In genomic region chr2:3597567-3597966, GRCh38 we compare ENCODE assay signal across 17 cellular contexts.
DNase-seq lines count a peak whose midpoint lies in the region; ATAC-seq lines count a peak whose summit lies in the region.
"Had no signal": no experiment of that assay in that cellular context is flagged by ENCODE, and none has a peak within 500 bp of the region (broad histone marks: within the 10 kb centered on the region; RNA-seq: fewer than 3 reads in every experiment).

No MANE protein-coding gene starts in this region.

- no peak overlapping the region for H3K27ac Mint-ChIP-seq in stimulated activated naive B cell treated with anti-CD40 and anti-IgM and Interleukin-4, amounts not matched to agents 10 μg/mL and 1 μg/mL and 100 μg/mL, for 72 hours
- H3K27ac Mint-ChIP-seq: type B pancreatic cell had no signal

- peak; percentile 20 for DNase-seq in activated naive CD4-positive, alpha-beta T cell treated with Interleukin-2 at 50 U/mL for 16 hours
- DNase-seq in activated naive CD4-positive, alpha-beta T cell (lab: John Stamatoyannopoulos, UW), result no peak
- DNase-seq in stimulated activated naive B cell treated with anti-CD40 and anti-IgM and Interleukin-4, amounts not matched to agents 10 μg/mL and 1 μg/mL and 100 μg/mL, for 72 hours, result no peak
- no peak for DNase-seq in SIG-M5 treated with dmso at 0.1 percent for 504 hours (lab: John Stamatoyannopoulos, UW; ENCODE audit: unreplicated experiment)
- DNase-seq in iPS-NIHi7 (ENCODE audit: extremely low spot score), result no peak
- DNase-seq in NCI-H146 treated with DMSO at 0.1 percent for 48 hours (lab: John Stamatoyannopoulos, UW; ENCODE audit: unreplicated experiment), result no peak
- DNase-seq: activated gamma-delta T cell treated with Interleukin-2 at 50 U/mL for 16 hours; HCEC 1CT; NCI-H1105 treated with DMSO at 0.1 percent for 48 hours; NCI-H446 treated with DMSO at 0.1 percent for 48 hours; PC-3; stimulated activated CD8-positive, alpha-beta memory T cell treated with anti-CD3 and anti-CD28 coated beads, Interleukin-4, amount 100 ng/mL, for 48 hours; SW 1271 had no signal

- H3K9me3 Mint-ChIP-seq in stimulated activated naive B cell treated with anti-CD40 and anti-IgM and Interleukin-4, amounts not matched to agents 10 μg/mL and 1 μg/mL and 100 μg/mL, for 72 hours, result no peaks in the 10 kb centered on the region
- H3K9me3 Mint-ChIP-seq: type B pancreatic cell had no signal

- peaks cover 11 to 25% of the 10 kb centered on the region in 2 donors for H3K36me3 Mint-ChIP-seq in stimulated activated naive B cell treated with anti-CD40 and anti-IgM and Interleukin-4, amounts not matched to agents 10 μg/mL and 1 μg/mL and 100 μg/mL, for 72 hours

- peaks cover 4 to 5% of the 10 kb centered on the region in 2 donors for H3K27me3 Mint-ChIP-seq in stimulated activated naive B cell treated with anti-CD40 and anti-IgM and Interleukin-4, amounts not matched to agents 10 μg/mL and 1 μg/mL and 100 μg/mL, for 72 hours

- H3K4me1 Mint-ChIP-seq in stimulated activated naive B cell treated with anti-CD40 and anti-IgM and Interleukin-4, amounts not matched to agents 10 μg/mL and 1 μg/mL and 100 μg/mL, for 72 hours, result peaks cover 20 to 27% of the 10 kb centered on the region in 2 donors

- no peak overlapping the region for H3K4me3 Mint-ChIP-seq in stimulated activated naive B cell treated with anti-CD40 and anti-IgM and Interleukin-4, amounts not matched to agents 10 μg/mL and 1 μg/mL and 100 μg/mL, for 72 hours
- H3K4me3 Mint-ChIP-seq: IgD-negative memory B cell, type B pancreatic cell had no signal

- peak; percentile 64 for ATAC-seq in GM21529 (IDR thresholded peaks at IDR 0.05; ENCODE audit: unreplicated experiment)
- peak; percentile 58 for ATAC-seq in HG03565 (IDR thresholded peaks at IDR 0.05; ENCODE audit: unreplicated experiment)
- ATAC-seq in stimulated activated naive B cell treated with anti-CD40 and anti-IgM and Interleukin-4, amounts not matched to agents 10 μg/mL and 1 μg/mL and 100 μg/mL, for 72 hours (replicated peaks), result peak; percentile 46 to 47
- ATAC-seq: PC-3 had no signal
